In the genomic region with DNA sequence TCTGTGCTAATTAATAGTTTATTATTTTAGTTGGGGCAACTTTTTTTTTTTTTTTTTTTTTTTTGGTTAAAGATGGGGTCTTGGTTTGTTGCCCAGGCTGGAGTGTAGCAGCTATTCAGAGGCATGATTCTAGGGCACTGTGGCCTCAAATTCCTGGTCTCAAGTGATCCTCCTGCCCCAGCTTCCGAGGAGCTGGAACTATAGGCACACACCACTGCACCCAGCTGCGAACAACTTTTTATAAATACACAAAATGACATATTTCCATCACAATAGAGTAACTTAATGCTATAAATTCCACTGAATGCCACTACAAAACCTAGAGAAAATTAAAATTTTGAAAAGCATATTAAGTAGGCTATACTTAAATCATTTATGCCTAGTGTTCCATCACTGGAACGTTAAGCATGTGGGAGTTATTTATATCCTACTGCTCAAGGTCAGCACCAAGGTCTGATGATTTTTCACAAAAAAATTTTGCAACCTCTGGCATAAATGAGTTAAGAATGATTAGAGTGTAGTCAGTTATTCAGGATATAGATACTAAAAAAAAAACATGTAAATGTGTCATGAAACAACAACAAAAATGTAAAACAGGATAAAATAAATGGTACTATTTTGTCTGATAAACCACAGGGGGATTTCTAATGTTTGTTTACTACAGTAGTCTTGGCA, we compare ENCODE assay signal across 22 cellular contexts. TPM values are rescaled to one million over a fixed set of nuclear protein-coding genes. Genes with fewer than 3 reads are reported as not detected.
DNase-seq lines count a peak whose midpoint lies in the region; ATAC-seq and TF ChIP-seq lines count a peak whose summit lies in the region.
"Had no signal": no experiment of that assay in that cellular context is flagged by ENCODE, and none has a peak within 500 bp of the region (broad histone marks: within the 10 kb centered on the region; RNA-seq: fewer than 3 reads in every experiment).

No MANE protein-coding gene starts in this region.

- H3K27me3 ChIP-seq in right cardiac atrium (ENCODE audit: control insufficient read depth, insufficient read depth): no peaks in the 10 kb centered on the region
- H3K27me3 ChIP-seq in brain microvascular endothelial cell (replicated peaks): no peaks in the 10 kb centered on the region
- H3K27me3 ChIP-seq in gastroesophageal sphincter: no peaks in the 10 kb centered on the region

- H3K4me1 Mint-ChIP-seq in activated T-cell treated with anti-CD3 and anti-CD28 coated beads, Interleukin-2, amount 50 U/mL, for 24 hours (ENCODE audit: low read depth): peaks cover 6% of the 10 kb centered on the region
- H3K4me1 Mint-ChIP-seq: activated naive CD4-positive, alpha-beta T cell treated with anti-CD3 and anti-CD28 coated beads, Interleukin-2, amount 50 U/mL, for 24 hours; WTC11 had no signal

- intact Hi-C loops in left ventricle myocardium superior (cut with micrococcal nuclease): no loop called here
- intact Hi-C loops in right cardiac atrium (cut with DNase I): no loop called here

- H3K9me3 ChIP-seq in right cardiac atrium (ENCODE audit: control insufficient read depth, low read length) (no peaks in the 10 kb centered on the region), gastroesophageal sphincter (no peaks in the 10 kb centered on the region)
- H3K9me3 ChIP-seq: A549 had no signal

- no peak overlapping the region for H3K4me3 ChIP-seq in right cardiac atrium (ENCODE audit: low read length)
- no peak overlapping the region for H3K4me3 ChIP-seq in brain microvascular endothelial cell (ENCODE audit: low read depth, low read length)
- no peak overlapping the region for H3K4me3 ChIP-seq in gastroesophageal sphincter
- H3K4me3 ChIP-seq: A549, GM12878 had no signal

- in situ Hi-C loops in brain microvascular endothelial cell (cut with HindIII; ENCODE audit: low pct_ligation_motif_present, low sequenced_read_pairs): no loop called here

- DNase-seq in left ventricle myocardium superior (no peak), right cardiac atrium (no peak), brain microvascular endothelial cell (peak; percentile 12), NOMO-1 (lab: John Stamatoyannopoulos, UW; ENCODE audit: unreplicated experiment in 2 of 2) (no peak), NK-92 (lab: John Stamatoyannopoulos, UW; ENCODE audit: unreplicated experiment) (no peak)
- no peak for DNase-seq in activated T-cell treated with anti-CD3 and anti-CD28 coated beads, Interleukin-2, amount 50 U/mL, for 24 hours
- DNase-seq: activated CD8-positive, alpha-beta T cell treated with anti-CD3 and anti-CD28 coated beads for 36 hours; activated T-cell treated with anti-CD3 and anti-CD28 coated beads, Interleukin-2, amount 50 U/mL, for 48 hours; head of caudate nucleus; NCI-H187 treated with DMSO at 0.1 percent for 48 hours; NCI-H226; posterior cingulate gyrus had no signal

- no peaks in the 10 kb centered on the region for H3K27me3 Mint-ChIP-seq in activated T-cell treated with anti-CD3 and anti-CD28 coated beads, Interleukin-2, amount 50 U/mL, for 24 hours
- H3K27me3 Mint-ChIP-seq: activated CD8-positive, alpha-beta T cell treated with anti-CD3 and anti-CD28 coated beads for 36 hours; activated naive CD4-positive, alpha-beta T cell treated with anti-CD3 and anti-CD28 coated beads, Interleukin-2, amount 50 U/mL, for 24 hours; dendritic cell treated with granulocyte-macrophage colony-stimulating factor and Interleukin-4, amounts not matched to agents 40 ng/mL and 50 ng/mL, for 4 days had no signal

- H3K36me3 ChIP-seq in brain microvascular endothelial cell (replicated peaks): peaks cover 77% of the 10 kb centered on the region
- peaks cover 0 to 75% of the 10 kb centered on the region in 2 donors for H3K36me3 ChIP-seq in gastroesophageal sphincter

- H3K36me3 Mint-ChIP-seq in activated T-cell treated with anti-CD3 and anti-CD28 coated beads, Interleukin-2, amount 50 U/mL, for 24 hours (ENCODE audit: low read depth): peaks cover 94% of the 10 kb centered on the region

- no peaks in the 10 kb centered on the region for H3K9me3 Mint-ChIP-seq in activated T-cell treated with anti-CD3 and anti-CD28 coated beads, Interleukin-2, amount 50 U/mL, for 24 hours
- H3K9me3 Mint-ChIP-seq: activated CD8-positive, alpha-beta T cell treated with anti-CD3 and anti-CD28 coated beads for 36 hours; activated naive CD4-positive, alpha-beta T cell treated with anti-CD3 and anti-CD28 coated beads, Interleukin-2, amount 50 U/mL, for 24 hours; dendritic cell treated with granulocyte-macrophage colony-stimulating factor and Interleukin-4, amounts not matched to agents 40 ng/mL and 50 ng/mL, for 4 days; T-helper 2 cell treated with Interferon-gamma antibody and Interleukin-4, amounts not matched to agents 5 μg/mL and 100 μg/mL, for 36 hours; WTC11 had no signal

- WGBS in right cardiac atrium: 24% methylated on average over 3 of the region's 3 CpGs
- 18 to 30% methylated on average over 1 to 3 of the region's 3 CpGs for WGBS in gastroesophageal sphincter (ENCODE audit: low coverage in 1 of 2), 2 donors

- no peak for TF ChIP-seq EP300 in gastroesophageal sphincter (IDR thresholded peaks at IDR 0.05)

- H3K4me3 Mint-ChIP-seq in activated T-cell treated with anti-CD3 and anti-CD28 coated beads, Interleukin-2, amount 50 U/mL, for 24 hours: no peak overlapping the region
- H3K4me3 Mint-ChIP-seq: activated CD8-positive, alpha-beta T cell treated with anti-CD3 and anti-CD28 coated beads for 36 hours; activated naive CD4-positive, alpha-beta T cell treated with anti-CD3 and anti-CD28 coated beads, Interleukin-2, amount 50 U/mL, for 24 hours; dendritic cell treated with granulocyte-macrophage colony-stimulating factor and Interleukin-4, amounts not matched to agents 40 ng/mL and 50 ng/mL, for 4 days; T-helper 2 cell treated with Interferon-gamma antibody and Interleukin-4, amounts not matched to agents 5 μg/mL and 100 μg/mL, for 36 hours; WTC11 had no signal

- H3K27ac Mint-ChIP-seq in activated T-cell treated with anti-CD3 and anti-CD28 coated beads, Interleukin-2, amount 50 U/mL, for 24 hours: no peak overlapping the region
- H3K27ac Mint-ChIP-seq: activated CD8-positive, alpha-beta T cell treated with anti-CD3 and anti-CD28 coated beads for 36 hours; activated naive CD4-positive, alpha-beta T cell treated with anti-CD3 and anti-CD28 coated beads, Interleukin-2, amount 50 U/mL, for 24 hours; dendritic cell treated with granulocyte-macrophage colony-stimulating factor and Interleukin-4, amounts not matched to agents 40 ng/mL and 50 ng/mL, for 4 days; T-helper 2 cell treated with Interferon-gamma antibody and Interleukin-4, amounts not matched to agents 5 μg/mL and 100 μg/mL, for 36 hours; WTC11 had no signal

- TF ChIP-seq CTCF in brain microvascular endothelial cell (IDR thresholded peaks at IDR 0.05; ENCODE audit: low read depth, low read length, missing control alignments) (no peak), gastroesophageal sphincter (IDR thresholded peaks at IDR 0.05) (no peak)

- H3K27ac ChIP-seq in right cardiac atrium (ENCODE audit: low read length) (no peak overlapping the region), brain microvascular endothelial cell (no peak overlapping the region), gastroesophageal sphincter (peak overlapping the region in 3 of 4 donors; percentile 32 to 60 (median 47))
- H3K27ac ChIP-seq: A549, C4-2B had no signal

- H3K4me1 ChIP-seq in right cardiac atrium (ENCODE audit: control insufficient read depth, insufficient read depth, low read length) (no peaks in the 10 kb centered on the region), gastroesophageal sphincter (peaks cover 0 to 11% (median 2%) of the 10 kb centered on the region in 3 donors)

- ATAC-seq in left ventricle myocardium superior (peak; percentile 45), right cardiac atrium (no peak), gastroesophageal sphincter (no peak), GM21390 (IDR thresholded peaks at IDR 0.05; ENCODE audit: unreplicated experiment) (no peak)
- ATAC-seq: A549; activated CD8-positive, alpha-beta T cell treated with anti-CD3 and anti-CD28 coated beads for 36 hours; GM12878; Panc1; WTC11 had no signal

- no peak for TF ChIP-seq POLR2A in gastroesophageal sphincter (IDR thresholded peaks at IDR 0.05)

RNA-seq across cellular contexts. Expression of a gene that starts 46.8 kb away (rescaled TPM):
- total RNA-seq in left ventricle myocardium superior (36.8 TPM), right cardiac atrium (10 to 100 TPM; 33.6 to 53.3 (median 37.0) TPM), gastroesophageal sphincter (10 to 100 TPM; 15.3 to 40.4 (median 28.2) TPM)
- polyA plus RNA-seq in right cardiac atrium: 7.2 TPM

Comparison
In these comparisons a context has a peak if more than half of its experiments do, and no peak if none do; other contexts are left out.
1. H3K27ac ChIP-seq: peak in gastroesophageal sphincter (3 of 4); none in right cardiac atrium (single experiment) and brain microvascular endothelial cell (single experiment).